In the genomic region with DNA sequence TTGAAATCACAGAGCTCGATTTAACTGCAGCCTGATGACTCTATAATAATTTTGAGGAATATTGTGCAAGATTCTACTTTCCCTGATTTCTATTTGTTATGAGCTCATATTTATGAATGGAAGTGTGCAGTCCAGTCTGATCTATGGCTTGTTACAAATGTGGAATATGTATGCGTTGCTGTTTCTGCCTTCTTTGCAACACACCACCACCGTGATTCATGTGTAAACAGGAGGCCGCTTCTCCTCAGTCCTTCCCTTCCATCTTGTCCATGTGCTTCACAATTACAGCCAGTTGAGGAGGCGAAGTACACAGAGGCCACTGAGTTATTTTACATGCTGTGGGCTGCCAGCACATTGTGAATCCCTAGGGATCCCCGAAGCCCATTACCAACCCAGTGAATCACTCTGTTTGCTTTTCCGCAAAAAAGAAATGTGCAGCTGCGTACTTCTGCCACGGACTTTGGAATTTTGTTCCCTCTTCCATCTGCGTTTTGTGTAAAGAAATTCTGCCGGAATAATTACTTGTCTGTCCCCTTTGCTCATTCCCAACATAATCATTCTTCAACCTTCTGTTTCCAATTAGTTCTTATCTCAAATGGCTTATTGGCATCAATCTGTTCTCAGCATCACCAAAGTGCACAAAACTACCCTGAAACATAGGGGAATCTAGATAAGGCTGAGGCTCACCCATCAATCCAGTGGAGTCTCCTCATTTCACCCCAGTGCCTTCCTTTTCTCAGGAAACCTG, we compare ENCODE assay signal across 1 cellular context.
TF ChIP-seq lines count a peak whose summit lies in the region.

No MANE protein-coding gene starts in this region.

TF ChIP-seq in H1, 55 proteins besides CTCF, POLR2A, EP300 and RAD21 (continued from another document):
- TF ChIP-seq TBP (IDR thresholded peaks at IDR 0.05; ENCODE audit: low read depth, low read length) (no peak), CBX8 (IDR thresholded peaks at IDR 0.05; ENCODE audit: borderline replicate concordance, low read depth, low read length) (no peak), KDM4A (IDR thresholded peaks at IDR 0.05; ENCODE audit: low read depth, low read length, severe bottlenecking) (no peak), SP1 (IDR thresholded peaks at IDR 0.05; ENCODE audit: low read depth, low read length) (no peak), SP2 (IDR thresholded peaks at IDR 0.05; ENCODE audit: low read length) (no peak), RXRA (IDR thresholded peaks at IDR 0.05; ENCODE audit: insufficient read depth, low read depth, low read length) (no peak), PHF8 (conservative IDR thresholded peaks at IDR 0.05; ENCODE audit: low read depth, low read length) (no peak), KDM1A (IDR thresholded peaks at IDR 0.05; ENCODE audit: borderline replicate concordance, low read length) (no peak), NANOG (IDR thresholded peaks at IDR 0.05; ENCODE audit: insufficient read depth, low read depth, low read length, poor library complexity, severe bottlenecking) (no peak), KDM5A (IDR thresholded peaks at IDR 0.05; ENCODE audit: low read length) (no peak), CBX5 (IDR thresholded peaks at IDR 0.05; ENCODE audit: low read depth, low read length) (no peak), EZH2 (IDR thresholded peaks at IDR 0.05; ENCODE audit: low read depth, low read length, severe bottlenecking) (no peak)
